Comparison of ENCODE assay signal across 8 cellular contexts in the genomic region with DNA sequence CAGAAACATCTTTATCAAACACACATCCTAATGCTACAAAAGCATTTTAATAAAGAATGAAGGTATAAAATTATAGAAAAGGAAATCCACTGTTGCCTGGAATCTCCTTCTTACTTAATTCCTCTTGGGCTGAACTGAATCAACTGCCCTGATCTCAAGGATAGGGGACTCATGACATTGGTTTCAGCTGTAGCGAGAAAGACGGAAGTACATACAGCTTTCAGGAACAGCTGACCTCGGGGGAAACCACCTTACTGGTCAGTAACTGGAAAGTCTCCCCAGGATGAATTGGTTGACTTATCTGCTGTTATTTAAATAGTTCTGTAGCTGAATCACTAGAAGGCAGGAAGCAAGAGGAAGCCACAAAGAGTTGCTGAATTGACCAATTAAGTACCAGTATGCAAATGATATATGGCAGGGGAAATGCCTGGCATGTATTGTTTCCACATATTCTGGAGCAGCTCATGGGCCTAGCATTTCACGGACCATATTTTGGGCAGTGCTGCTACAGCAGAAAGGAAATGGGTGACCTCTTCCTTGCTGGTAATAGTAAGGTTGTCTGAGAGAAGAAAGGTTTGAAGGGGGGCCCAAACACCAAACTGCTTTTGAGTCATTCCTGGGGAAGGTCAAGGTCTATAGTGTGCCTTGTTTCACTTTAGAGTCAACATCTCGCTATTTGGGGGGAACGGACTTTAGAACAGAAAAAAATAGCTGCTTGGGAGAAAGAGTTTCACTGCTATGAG. TPM values are rescaled to one million over a fixed set of nuclear protein-coding genes. Genes with fewer than 3 reads are reported as not detected.
DNase-seq lines count a peak whose midpoint lies in the region; ATAC-seq and TF ChIP-seq lines count a peak whose summit lies in the region.

No MANE protein-coding gene starts in this region.

- peak; percentile 82 for ATAC-seq in DND-41 (ENCODE audit: insufficient read depth, low read depth)
- ATAC-seq in GM19397 (IDR thresholded peaks at IDR 0.05; ENCODE audit: unreplicated experiment) = peak; percentile 94
- peak; percentile 95 for ATAC-seq in HG03439 (IDR thresholded peaks at IDR 0.05; ENCODE audit: unreplicated experiment)
- peak; percentile 74 to 92 (median 84) for ATAC-seq in T-cell (replicated peaks in 1 of 4)

- peaks cover 16 to 30% (median 27%) of the 10 kb centered on the region in 3 donors for H3K4me1 Mint-ChIP-seq in T-cell
- H3K4me1 Mint-ChIP-seq in osteocyte (ENCODE audit: unreplicated experiment) = peaks cover 18% of the 10 kb centered on the region

- TF ChIP-seq CTCF in DND-41 (IDR thresholded peaks at IDR 0.05; ENCODE audit: borderline replicate concordance, extremely low read depth, low read length, poor library complexity, severe bottlenecking) (no peak), osteocyte (IDR thresholded peaks at IDR 0.05) (no peak)

- no peaks in the 10 kb centered on the region for H4K20me1 ChIP-seq in DND-41 (ENCODE audit: insufficient read depth, low read length)

- H3K36me3 Mint-ChIP-seq in T-cell = peaks cover 68% of the 10 kb centered on the region
- H3K36me3 Mint-ChIP-seq in osteocyte (ENCODE audit: unreplicated experiment) = peaks cover 3% of the 10 kb centered on the region

- H3K27ac Mint-ChIP-seq in T-cell = peak overlapping the region; percentile 8 to 60
- peak overlapping the region; percentile 65 for H3K27ac Mint-ChIP-seq in osteocyte (ENCODE audit: unreplicated experiment)

- H3K27me3 ChIP-seq in DND-41 (ENCODE audit: insufficient read depth, low read length, poor library complexity) = no peaks in the 10 kb centered on the region

- CTCF ChIA-PET in T-cell (lab: Charles Lee) = interaction anchor here (0.6 to 1.5 kb wide), 5 partner anchors 12 to 234 kb away, joined by 3 to 8 read pairs (median 3); partner anchors contain the start of gene MAP3K5 (in 1 of the 2)

- H3K9me3 Mint-ChIP-seq in T-cell = no peaks in the 10 kb centered on the region
- H3K9me3 Mint-ChIP-seq in osteocyte (ENCODE audit: unreplicated experiment) = no peaks in the 10 kb centered on the region

- no peaks in the 10 kb centered on the region for H3K79me2 ChIP-seq in DND-41 (ENCODE audit: insufficient read depth, low read length)

- H3K4me1 ChIP-seq in DND-41 (ENCODE audit: insufficient read depth, low read length) = no peaks in the 10 kb centered on the region

- POLR2A ChIA-PET in T-cell (lab: Charles Lee) = no interaction called here

- no peak overlapping the region for H2AFZ ChIP-seq in DND-41 (ENCODE audit: low read depth, low read length)

- no peak for DNase-seq in DND-41
- peak in 21 of 34 experiments; percentile 3 to 43 (median 11) for DNase-seq in T-cell
- peak; percentile 37 for DNase-seq in epidermal melanocyte (ENCODE audit: insufficient read length, low spot score)
- DNase-seq in osteocyte (ENCODE audit: extremely low spot score, unreplicated experiment) = no peak
- no peak for DNase-seq in NK-92 treated with Interleukin-12 subunit alpha and Interleukin-12 subunit beta, amount 100 ng/mL, for 24 hours (lab: John Stamatoyannopoulos, UW)
- DNase-seq in NCI-H2081 (lab: John Stamatoyannopoulos, UW) = no peak

- H3K4me3 Mint-ChIP-seq in T-cell = peak overlapping the region in 2 of 3 donors; percentile 1 to 28
- no peak overlapping the region for H3K4me3 Mint-ChIP-seq in osteocyte (ENCODE audit: unreplicated experiment)

- no peaks in the 10 kb centered on the region for H3K9me3 ChIP-seq in DND-41 (ENCODE audit: insufficient read depth, low read length, severe bottlenecking)

- no peak overlapping the region for H3K4me3 ChIP-seq in DND-41 (ENCODE audit: low read depth in 1 of 2, low read length in 2 of 2)

- H3K27me3 Mint-ChIP-seq in T-cell = no peaks in the 10 kb centered on the region
- H3K27me3 Mint-ChIP-seq in osteocyte (ENCODE audit: unreplicated experiment) = no peaks in the 10 kb centered on the region

- no peak overlapping the region for H3K4me2 ChIP-seq in DND-41 (ENCODE audit: insufficient read depth, low read length)

- no peak overlapping the region for H3K9ac ChIP-seq in DND-41 (ENCODE audit: low read depth, low read length)

- H3K36me3 ChIP-seq in DND-41 (ENCODE audit: insufficient read depth, low read length) = no peaks in the 10 kb centered on the region

- no peak overlapping the region for H3K27ac ChIP-seq in DND-41 (ENCODE audit: low read length)

RNA-seq across cellular contexts. Expression of gene MAP7, which starts 43.7 kb away (rescaled TPM):
- total RNA-seq in T-cell (under 1 TPM; 0.33 to 0.73 (median 0.57) TPM), osteocyte (0.38 and 0.68 TPM in 2 replicates)

Comparison
In these comparisons a context has a peak if more than half of its experiments do, and no peak if none do; other contexts are left out.
1. DNase-seq: peak in T-cell (21 of 34) and epidermal melanocyte (single experiment); none in DND-41 (single experiment), osteocyte (single experiment), NK-92 treated with Interleukin-12 subunit alpha and Interleukin-12 subunit beta, amount 100 ng/mL, for 24 hours (single experiment) and NCI-H2081 (0 of 2).
2. Peak in every context shown above with its lines, with median percentiles within 50 percentile points of each other: ATAC-seq.